14 cellular contexts compared by ENCODE assay signal in genomic region chr12:28192145-28192544, GRCh38. TPM values are rescaled to one million over a fixed set of nuclear protein-coding genes. Genes with fewer than 3 reads are reported as not detected.
DNase-seq lines count a peak whose midpoint lies in the region; ATAC-seq and TF ChIP-seq lines count a peak whose summit lies in the region.
"Had no signal": no experiment of that assay in that cellular context is flagged by ENCODE, and none has a peak within 500 bp of the region (broad histone marks: within the 10 kb centered on the region; RNA-seq: fewer than 3 reads in every experiment).

No MANE protein-coding gene starts in this region.

- H3K27me3 ChIP-seq in iPS-20b (ENCODE audit: insufficient read depth, low read length): no peaks in the 10 kb centered on the region
- no peaks in the 10 kb centered on the region for H3K27me3 ChIP-seq in stomach
- H3K27me3 ChIP-seq: esophagus squamous epithelium, SJSA1, upper lobe of right lung had no signal

- no peak overlapping the region for H3K27ac ChIP-seq in iPS-20b (ENCODE audit: low read length)
- peak overlapping the region in 3 of 5 donors; percentile 98 to 99 (median 99) for H3K27ac ChIP-seq in stomach

- no peak for DNase-seq in activated T-cell treated with anti-CD3 and anti-CD28 coated beads, Interleukin-2, amount 50 U/mL, for 24 hours
- DNase-seq in activated T-cell treated with anti-CD3 and anti-CD28 coated beads, Interleukin-2, amount 50 U/mL, for 48 hours: no peak
- DNase-seq in T-cell: no peak
- no peak for DNase-seq in stomach
- no peak for DNase-seq in activated T-helper 2 cell treated with anti-CD3 and anti-CD28 coated beads, Interferon-gamma antibody, Interleukin-2, Interleukin-4, amounts not matched to agents 10 μg/mL and 5 μg/mL and 100 μg/mL, durations not matched to agents 14 hours and 24 hours and 36 hours (ENCODE audit: low spot score)
- DNase-seq: activated CD4-positive, CD25-positive, alpha-beta regulatory T cell; esophagus squamous epithelium; NCI-H1105; NCI-H774; upper lobe of right lung had no signal

- H3K9ac ChIP-seq in iPS-20b (ENCODE audit: low read depth, low read length): no peak overlapping the region

- peak overlapping the region; percentile 89 for H3K4me3 Mint-ChIP-seq in activated T-cell treated with anti-CD3 and anti-CD28 coated beads, Interleukin-2, amount 50 U/mL, for 24 hours
- H3K4me3 Mint-ChIP-seq in T-cell: peak overlapping the region; percentile 94 to 97 (median 97)
- H3K4me3 Mint-ChIP-seq in activated T-helper 2 cell treated with anti-CD3 and anti-CD28 coated beads, Interferon-gamma antibody, Interleukin-2, Interleukin-4, amounts not matched to agents 10 μg/mL and 5 μg/mL and 100 μg/mL, durations not matched to agents 14 hours and 24 hours and 36 hours (ENCODE audit: low read depth): no peak overlapping the region

- H3K36me3 Mint-ChIP-seq in activated T-cell treated with anti-CD3 and anti-CD28 coated beads, Interleukin-2, amount 50 U/mL, for 24 hours (ENCODE audit: low read depth): peaks cover 45% of the 10 kb centered on the region
- H3K36me3 Mint-ChIP-seq in T-cell: peaks cover 24% of the 10 kb centered on the region
- no peaks in the 10 kb centered on the region for H3K36me3 Mint-ChIP-seq in activated T-helper 2 cell treated with anti-CD3 and anti-CD28 coated beads, Interferon-gamma antibody, Interleukin-2, Interleukin-4, amounts not matched to agents 10 μg/mL and 5 μg/mL and 100 μg/mL, durations not matched to agents 14 hours and 24 hours and 36 hours (ENCODE audit: low read depth)

- peaks cover 74% of the 10 kb centered on the region for H3K4me1 Mint-ChIP-seq in activated T-cell treated with anti-CD3 and anti-CD28 coated beads, Interleukin-2, amount 50 U/mL, for 24 hours (ENCODE audit: low read depth)
- H3K4me1 Mint-ChIP-seq in T-cell: peaks cover 76 to 77% (median 77%) of the 10 kb centered on the region in 3 donors
- H3K4me1 Mint-ChIP-seq in activated T-helper 2 cell treated with anti-CD3 and anti-CD28 coated beads, Interferon-gamma antibody, Interleukin-2, Interleukin-4, amounts not matched to agents 10 μg/mL and 5 μg/mL and 100 μg/mL, durations not matched to agents 14 hours and 24 hours and 36 hours (ENCODE audit: low read depth): peaks cover 30% of the 10 kb centered on the region

- peak overlapping the region; percentile 24 for H3K27ac Mint-ChIP-seq in activated T-cell treated with anti-CD3 and anti-CD28 coated beads, Interleukin-2, amount 50 U/mL, for 24 hours
- H3K27ac Mint-ChIP-seq in T-cell: peak overlapping the region; percentile 94 to 98
- no peak overlapping the region for H3K27ac Mint-ChIP-seq in activated T-helper 2 cell treated with anti-CD3 and anti-CD28 coated beads, Interferon-gamma antibody, Interleukin-2, Interleukin-4, amounts not matched to agents 10 μg/mL and 5 μg/mL and 100 μg/mL, durations not matched to agents 14 hours and 24 hours and 36 hours

- H3K9me3 Mint-ChIP-seq in activated T-cell treated with anti-CD3 and anti-CD28 coated beads, Interleukin-2, amount 50 U/mL, for 24 hours: peaks cover 21% of the 10 kb centered on the region
- peaks cover 0 to 6% (median 4%) of the 10 kb centered on the region in 3 donors for H3K9me3 Mint-ChIP-seq in T-cell
- H3K9me3 Mint-ChIP-seq in activated T-helper 2 cell treated with anti-CD3 and anti-CD28 coated beads, Interferon-gamma antibody, Interleukin-2, Interleukin-4, amounts not matched to agents 10 μg/mL and 5 μg/mL and 100 μg/mL, durations not matched to agents 14 hours and 24 hours and 36 hours: peaks cover 16% of the 10 kb centered on the region

- intact Hi-C loops in stomach (cut with DNase I; ENCODE audit: low total_unique reads): no loop called here
- intact Hi-C loops in activated T-helper 2 cell treated with anti-CD3 and anti-CD28 coated beads, Interferon-gamma antibody, Interleukin-2, Interleukin-4, amounts not matched to agents 10 μg/mL and 5 μg/mL and 100 μg/mL, durations not matched to agents 14 hours and 24 hours and 36 hours (cut with micrococcal nuclease): no loop called here

- peaks cover 3% of the 10 kb centered on the region; the same call in 1 of the 2 replicates for H3K9me3 ChIP-seq in iPS-20b (ENCODE audit: insufficient read depth, low read depth, low read length)
- peaks cover 0 to 10% (median 0%) of the 10 kb centered on the region in 4 donors for H3K9me3 ChIP-seq in stomach
- H3K9me3 ChIP-seq: esophagus squamous epithelium, SJSA1, upper lobe of right lung had no signal

- 18 to 42% (median 31%) methylated on average over 2 of the region's 2 CpGs for WGBS in stomach, 5 donors

- no peak for TF ChIP-seq EP300 in stomach (IDR thresholded peaks at IDR 0.05)

- peaks cover 3% of the 10 kb centered on the region; the same call in 1 of the 2 replicates for H3K4me1 ChIP-seq in iPS-20b (ENCODE audit: insufficient read depth, low read length)
- H3K4me1 ChIP-seq in stomach: peaks cover 5 to 27% (median 17%) of the 10 kb centered on the region in 4 donors

- TF ChIP-seq CTCF in stomach (IDR thresholded peaks at IDR 0.05): no peak

- ATAC-seq in T-cell (replicated peaks in 1 of 4) (no peak), GM21423 (IDR thresholded peaks at IDR 0.05; ENCODE audit: unreplicated experiment) (no peak), HG03565 (IDR thresholded peaks at IDR 0.05; ENCODE audit: unreplicated experiment) (no peak)
- ATAC-seq: upper lobe of right lung had no signal

- no peaks in the 10 kb centered on the region for H3K27me3 Mint-ChIP-seq in activated T-cell treated with anti-CD3 and anti-CD28 coated beads, Interleukin-2, amount 50 U/mL, for 24 hours
- no peaks in the 10 kb centered on the region for H3K27me3 Mint-ChIP-seq in T-cell
- no peaks in the 10 kb centered on the region for H3K27me3 Mint-ChIP-seq in activated T-helper 2 cell treated with anti-CD3 and anti-CD28 coated beads, Interferon-gamma antibody, Interleukin-2, Interleukin-4, amounts not matched to agents 10 μg/mL and 5 μg/mL and 100 μg/mL, durations not matched to agents 14 hours and 24 hours and 36 hours (ENCODE audit: low read depth)

- peaks cover 2% of the 10 kb centered on the region; the same call in 1 of the 2 replicates for H3K36me3 ChIP-seq in iPS-20b (ENCODE audit: insufficient read depth, low read depth, low read length)
- peaks cover 0 to 11% (median 3%) of the 10 kb centered on the region in 4 donors for H3K36me3 ChIP-seq in stomach
- H3K36me3 ChIP-seq: esophagus squamous epithelium, upper lobe of right lung had no signal

- CTCF ChIA-PET in T-cell (lab: Charles Lee): interaction anchor here in 1 of 2 donors (0.5 to 1.2 kb wide), 2 partner anchors 125 to 1167 kb away, joined by 3 read pairs; no protein-coding TSS in a partner anchor

- POLR2A ChIA-PET in T-cell (lab: Charles Lee): interaction anchor here (0.5 to 1.2 kb wide), 4 partner anchors 37 to 71 kb away, joined by 3 to 4 read pairs (median 3); no protein-coding TSS in a partner anchor

- H3K4me3 ChIP-seq in iPS-20b (ENCODE audit: low read length) (peak overlapping the region; percentile 86; the same call in 1 of the 2 replicates), stomach (peak overlapping the region in 1 of 4 donors; percentile 67)

- TF ChIP-seq POLR2A in stomach (IDR thresholded peaks at IDR 0.05): no peak

RNA-seq across cellular contexts. Expression of gene CCDC91, which starts 1.9 kb away (rescaled TPM):
- total RNA-seq in T-cell (10 to 100 TPM; 65.7 to 73.0 (median 68.7) TPM), stomach (10 to 100 TPM; 17.4 to 69.6 (median 54.7) TPM)
- 10 to 100 TPM in 2 of 3 donors, 1 to 10 TPM in 1; 9.9 to 29.2 (median 17.4) TPM for polyA plus RNA-seq in stomach
- 13.1 and 13.7 TPM in 2 replicates for total RNA-seq in activated T-helper 2 cell treated with anti-CD3 and anti-CD28 coated beads, Interferon-gamma antibody, Interleukin-2, Interleukin-4, amounts not matched to agents 10 μg/mL and 5 μg/mL and 100 μg/mL, durations not matched to agents 14 hours and 24 hours and 36 hours
